Comparison of ENCODE assay signal across 8 cellular contexts in genomic region chr17:44344939-44345496, GRCh38. TPM values are rescaled to one million over a fixed set of nuclear protein-coding genes. Genes with fewer than 3 reads are reported as not detected.
DNase-seq lines count a peak whose midpoint lies in the region; ATAC-seq, FAIRE-seq and TF ChIP-seq lines count a peak whose summit lies in the region.

Gene GRN (plus strand): TSS chr17:44345302. CDS start chr17:44349165, 3,863 bp downstream.

- no peaks in the 10 kb centered on the region for H3K27me3 ChIP-seq in pancreas
- H3K27me3 ChIP-seq in tibial artery: no peaks in the 10 kb centered on the region

- H3K36me3 Mint-ChIP-seq in activated naive CD8-positive, alpha-beta T cell treated with anti-CD3 and anti-CD28 coated beads, Interleukin-2, amount 50 U/mL, for 24 hours (ENCODE audit: low read depth): no peaks in the 10 kb centered on the region

- WGBS in pancreas, 2 donors: 1% methylated on average over 26 of the region's 26 CpGs

- H3K36me3 ChIP-seq in pancreas: no peaks in the 10 kb centered on the region
- peaks cover 0 to 16% (median 7%) of the 10 kb centered on the region in 3 donors for H3K36me3 ChIP-seq in tibial artery

- peak within 1 kb of the TSS; percentile 88 for H3K4me3 Mint-ChIP-seq in activated naive CD8-positive, alpha-beta T cell treated with anti-CD3 and anti-CD28 coated beads, Interleukin-2, amount 50 U/mL, for 24 hours

- intact Hi-C loops in Right ventricle myocardium superior (cut with DNase I) (loop anchor here (10.0 kb wide), 1 partner anchor 200 kb away; the partner anchor contains the start of gene HROB), pancreas (cut with DNase I) (loop anchor here in 1 of 3 donors (5.0 kb wide), 1 partner anchor 133 kb away; no protein-coding TSS in a partner anchor), tibial artery (cut with DNase I; ENCODE audit: low total_unique reads) (loop anchor here (5.0 kb wide), 1 partner anchor 133 kb away; no protein-coding TSS in a partner anchor)

- H3K27ac Mint-ChIP-seq in activated naive CD8-positive, alpha-beta T cell treated with anti-CD3 and anti-CD28 coated beads, Interleukin-2, amount 50 U/mL, for 24 hours: peak within 1 kb of the TSS; percentile 94

- TF ChIP-seq CTCF in HFF-Myc (IDR thresholded peaks at IDR 0.05; ENCODE audit: low read depth, low read length, missing control alignments) (no peak), pancreas (IDR thresholded peaks at IDR 0.05) (no peak), tibial artery (IDR thresholded peaks at IDR 0.05) (no peak)

- FAIRE-seq in pancreas (lab: Jason Lieb, UNC): peak; percentile 94

- peaks cover 18% of the 10 kb centered on the region for H3K4me1 Mint-ChIP-seq in activated naive CD8-positive, alpha-beta T cell treated with anti-CD3 and anti-CD28 coated beads, Interleukin-2, amount 50 U/mL, for 24 hours

- H3K4me1 ChIP-seq in pancreas (peaks cover 0 to 9% (median 0%) of the 10 kb centered on the region in 3 donors), tibial artery (peaks cover 0 to 18% (median 11%) of the 10 kb centered on the region in 4 donors)

- H3K9me3 ChIP-seq in pancreas (no peaks in the 10 kb centered on the region), tibial artery (no peaks in the 10 kb centered on the region)

- peaks cover 11% of the 10 kb centered on the region for H3K27me3 Mint-ChIP-seq in activated naive CD8-positive, alpha-beta T cell treated with anti-CD3 and anti-CD28 coated beads, Interleukin-2, amount 50 U/mL, for 24 hours

- DNase-seq in GF-D8 (lab: John Stamatoyannopoulos, UW): peak; percentile 89
- DNase-seq in HFF-Myc (ENCODE audit: extremely low read depth, low read depth): peak; percentile 99
- peak; percentile 85 for DNase-seq in NCI-H128 (lab: John Stamatoyannopoulos, UW; ENCODE audit: unreplicated experiment)
- peak; percentile 99 for DNase-seq in SW480 (ENCODE audit: low spot score)
- DNase-seq in activated naive CD8-positive, alpha-beta T cell treated with anti-CD3 and anti-CD28 coated beads, Interleukin-2, amount 50 U/mL, for 24 hours: peak; percentile 83
- DNase-seq in Right ventricle myocardium superior: peak; percentile 94
- peak; percentile 87 to 96 (median 96) for DNase-seq in pancreas
- peak; percentile 98 for DNase-seq in tibial artery

- peak within 1 kb of the TSS; percentile 96 for H3K4me3 ChIP-seq in HFF-Myc (replicated peaks; ENCODE audit: low read depth, low read length)
- H3K4me3 ChIP-seq in pancreas: peak within 1 kb of the TSS; percentile 77 to 90 (median 86)
- peak within 1 kb of the TSS; percentile 80 to 82 for H3K4me3 ChIP-seq in tibial artery

- peak within 1 kb of the TSS; percentile 64 to 87 (median 81) for H3K27ac ChIP-seq in pancreas
- peak within 1 kb of the TSS; percentile 82 to 86 for H3K27ac ChIP-seq in tibial artery

- peak; percentile 97 for ATAC-seq in activated naive CD8-positive, alpha-beta T cell treated with anti-CD3 and anti-CD28 coated beads, Interleukin-2, amount 50 U/mL, for 24 hours
- peak; percentile 98 for ATAC-seq in Right ventricle myocardium superior (ENCODE audit: poor library complexity)
- peak; percentile 97 to 99 (median 98) for ATAC-seq in pancreas

- no peaks in the 10 kb centered on the region for H3K9me3 Mint-ChIP-seq in activated naive CD8-positive, alpha-beta T cell treated with anti-CD3 and anti-CD28 coated beads, Interleukin-2, amount 50 U/mL, for 24 hours

RNA-seq across cellular contexts. Expression of gene GRN, which starts in this region (rescaled TPM):
- total RNA-seq in Right ventricle myocardium superior (135 TPM), pancreas (100 to 1,000 TPM in 2 of 6 donors, 10 to 100 TPM in 4; 48.0 to 229 (median 69.6) TPM)
- polyA plus RNA-seq in pancreas: 100 to 1,000 TPM in 1 of 2 donors, 10 to 100 TPM in 1; 55.7 to 100 TPM

Comparison
In these comparisons a context has a peak if more than half of its experiments do, and no peak if none do; other contexts are left out.
1. Peak in every context shown above with its lines: DNase-seq, ATAC-seq, H3K4me3 ChIP-seq and H3K27ac ChIP-seq.